ENCODE assay signal across 11 cellular contexts in genomic region chr1:79323240-79324025, GRCh38.
DNase-seq lines count a peak whose midpoint lies in the region; ATAC-seq and TF ChIP-seq lines count a peak whose summit lies in the region.
"Had no signal": no experiment of that assay in that cellular context is flagged by ENCODE, and none has a peak within 500 bp of the region (broad histone marks: within the 10 kb centered on the region; RNA-seq: fewer than 3 reads in every experiment).

No MANE protein-coding gene starts in this region.

- ATAC-seq in HG03442 (IDR thresholded peaks at IDR 0.05; ENCODE audit: unreplicated experiment): no peak
- ATAC-seq in GM23338: no peak
- ATAC-seq: activated CD4-positive, CD25-positive, alpha-beta regulatory T cell treated with anti-CD3 and anti-CD28 coated beads, Interleukin-2, amount 50 U/mL, for 24 hours; esophagus mucosa had no signal

- H4K20me1 ChIP-seq in GM23338 (replicated peaks; ENCODE audit: insufficient read depth): no peaks in the 10 kb centered on the region

- no peak overlapping the region for H3K27ac ChIP-seq in GM23338 (ENCODE audit: low read depth)

- H3F3A ChIP-seq in GM23338 (replicated peaks; ENCODE audit: low read depth): no peaks in the 10 kb centered on the region

- peaks cover 16% of the 10 kb centered on the region; the same call in 2 of the 3 replicates for H3K9me3 Mint-ChIP-seq in GM23338

- no peak overlapping the region for H3K4me3 ChIP-seq in GM23338

- H3K4me3 Mint-ChIP-seq in GM23338: no peak overlapping the region

- H3K27ac Mint-ChIP-seq in GM23338: no peak overlapping the region

- H3K79me2 ChIP-seq in GM23338 (replicated peaks; ENCODE audit: insufficient read depth): no peaks in the 10 kb centered on the region

- no peaks in the 10 kb centered on the region for H3K9me2 ChIP-seq in GM23338 (ENCODE audit: insufficient read depth)

- no peaks in the 10 kb centered on the region for H3K36me3 ChIP-seq in GM23338 (ENCODE audit: insufficient read depth)

- TF ChIP-seq CTCF in GM23338 (conservative IDR thresholded peaks at IDR 0.05; ENCODE audit: low read depth in 2 of 2): no peak

- H3K4me2 ChIP-seq in GM23338: no peak overlapping the region

- H3K36me3 Mint-ChIP-seq in GM23338 (ENCODE audit: low read depth): peaks cover 13% of the 10 kb centered on the region; the same call in 2 of the 3 replicates

- no peaks in the 10 kb centered on the region for H3K4me1 ChIP-seq in GM23338 (ENCODE audit: insufficient read depth)

- peaks cover 4% of the 10 kb centered on the region; the same call in 2 of the 3 replicates for H3K4me1 Mint-ChIP-seq in GM23338

- H3K27me3 Mint-ChIP-seq in GM23338 (ENCODE audit: insufficient read depth, low read depth, poor library complexity): peaks cover 2% of the 10 kb centered on the region

- DNase-seq in AG08395 (ENCODE audit: low spot score) (peak; percentile 82), HT1080 (ENCODE audit: low read depth) (peak; percentile 97), amniotic stem cell (lab: John Stamatoyannopoulos, UW) (peak; percentile 90), iris pigment epithelial cell (ENCODE audit: low read depth) (peak; percentile 98), GM19238 (ENCODE audit: insufficient read length, low spot score) (no peak), NCI-H1092 treated with DMSO at 0.1 percent for 48 hours (lab: John Stamatoyannopoulos, UW) (no peak), GM23338 (ENCODE audit: low spot score) (no peak)
- DNase-seq: activated naive CD4-positive, alpha-beta T cell treated with anti-CD3 and anti-CD28 coated beads, Interleukin-2, amount 50 U/mL, for 16 hours had no signal

- H3K27me3 ChIP-seq in GM23338 (ENCODE audit: insufficient read depth): no peaks in the 10 kb centered on the region

- no peak overlapping the region for H2AFZ ChIP-seq in GM23338

TF ChIP-seq in GM23338, 12 proteins besides CTCF, POLR2A, EP300 and RAD21:
- no peak for TF ChIP-seq ETS1 (IDR thresholded peaks at IDR 0.05)
- no peak for TF ChIP-seq NANOG (IDR thresholded peaks at IDR 0.05; ENCODE audit: borderline replicate concordance)
- TF ChIP-seq ZNF331 (CRISPR knock-in tag; IDR thresholded peaks at IDR 0.05; ENCODE audit: low read depth): no peak
- no peak for TF ChIP-seq REST (IDR thresholded peaks at IDR 0.05; ENCODE audit: unreplicated experiment)
- no peak for TF ChIP-seq ZNF462 (CRISPR knock-in tag; IDR thresholded peaks at IDR 0.05)
- TF ChIP-seq POLR2AphosphoS5 (IDR thresholded peaks at IDR 0.05; ENCODE audit: low read depth): no peak
- no peak for TF ChIP-seq ZNF114 (CRISPR knock-in tag; IDR thresholded peaks at IDR 0.05)
- TF ChIP-seq EZH2phosphoT487 (IDR thresholded peaks at IDR 0.05; ENCODE audit: unreplicated experiment): no peak
- no peak for TF ChIP-seq CREB1 (CRISPR knock-in tag; IDR thresholded peaks at IDR 0.05; ENCODE audit: low read depth)
- TF ChIP-seq JUNB (IDR thresholded peaks at IDR 0.05; ENCODE audit: unreplicated experiment): no peak
- no peak for TF ChIP-seq EZH2 (IDR thresholded peaks at IDR 0.05; ENCODE audit: low read depth, unreplicated experiment)
- TF ChIP-seq STAT1 (IDR thresholded peaks at IDR 0.05; ENCODE audit: unreplicated experiment): no peak
TF ChIP-seq in GM23338: peak in this region for 0.

Comparison
In these comparisons a context has a peak if more than half of its experiments do, and no peak if none do; other contexts are left out.
1. DNase-seq: peak in AG08395 (single experiment), HT1080 (single experiment), amniotic stem cell (single experiment) and iris pigment epithelial cell (single experiment); none in GM19238 (single experiment), NCI-H1092 treated with DMSO at 0.1 percent for 48 hours (single experiment) and GM23338 (single experiment).